32 cellular contexts compared by ENCODE assay signal in genomic region chr5:175212203-175212602, GRCh38.
"Had no signal": no experiment of that assay in that cellular context is flagged by ENCODE, and none has a peak within 500 bp of the region (broad histone marks: within the 10 kb centered on the region; RNA-seq: fewer than 3 reads in every experiment).

No MANE protein-coding gene starts in this region.

- H3K36me3 ChIP-seq: adrenal gland, breast epithelium, cardiac muscle cell, colonic mucosa, esophagus muscularis mucosa, gastroesophageal sphincter, heart right ventricle had no signal

- DNase-seq: activated CD4-positive, alpha-beta T cell treated with anti-CD3 and anti-CD28 coated beads for 1 hour; activated CD4-positive, alpha-beta T cell treated with anti-CD3 and anti-CD28 coated beads for 48 hours; activated CD4-positive, alpha-beta T cell treated with anti-CD3 and anti-CD28 coated beads, Interleukin-2, amount 50 U/mL, for 1 hour; activated CD4-positive, alpha-beta T cell treated with anti-CD3 and anti-CD28 coated beads, Interleukin-2, amount 50 U/mL, for 48 hours; activated CD8-positive, alpha-beta memory T cell treated with anti-CD3 and anti-CD28 coated beads for 24 hours; activated CD8-positive, alpha-beta T cell treated with anti-CD3 and anti-CD28 coated beads for 36 hours; activated effector memory CD4-positive, alpha-beta T cell treated with Interleukin-2 at 50 U/mL for 16 hours; activated gamma-delta T cell treated with Interleukin-2 at 50 U/mL for 16 hours; activated naive CD4-positive, alpha-beta T cell treated with Interleukin-2 at 50 U/mL for 16 hours; activated naive CD8-positive, alpha-beta T cell treated with anti-CD3 and anti-CD28 coated beads for 36 hours; activated naive CD8-positive, alpha-beta T cell treated with anti-CD3 and anti-CD28 coated beads, Interleukin-2, amount 50 U/mL, for 24 hours; activated T-cell treated with anti-CD3 and anti-CD28 coated beads, Interleukin-2, amount 50 U/mL, for 4 hours; adrenal gland; aorta; body of pancreas; central memory CD4-positive, alpha-beta T cell; cerebellar nuclear complex; colonic mucosa; dorsolateral prefrontal cortex; effector memory CD4-positive, alpha-beta T cell; erythroblast; foreskin keratinocyte; heart right ventricle; T-helper 2 cell had no signal

- H3K9me3 Mint-ChIP-seq: activated CD8-positive, alpha-beta T cell treated with anti-CD3 and anti-CD28 coated beads for 36 hours; activated naive CD4-positive, alpha-beta T cell treated with anti-CD3 and anti-CD28 coated beads, Interleukin-2, amount 50 U/mL, for 24 hours; activated naive CD8-positive, alpha-beta T cell treated with anti-CD3 and anti-CD28 coated beads for 36 hours; activated naive CD8-positive, alpha-beta T cell treated with anti-CD3 and anti-CD28 coated beads, Interleukin-2, amount 50 U/mL, for 24 hours; activated T-cell treated with anti-CD3 and anti-CD28 coated beads, Interleukin-2, amount 50 U/mL, for 4 hours; activated T-helper 17 cell treated with anti-CD3 and anti-CD28 coated beads, Interleukin-2, amount 50 U/mL, for 72 hours; dendritic cell treated with granulocyte-macrophage colony-stimulating factor and Interleukin-4, amounts not matched to agents 40 ng/mL and 50 ng/mL, for 4 days had no signal

- H3K4me3 Mint-ChIP-seq: activated CD8-positive, alpha-beta T cell treated with anti-CD3 and anti-CD28 coated beads for 36 hours; activated naive CD4-positive, alpha-beta T cell treated with anti-CD3 and anti-CD28 coated beads, Interleukin-2, amount 50 U/mL, for 24 hours; activated naive CD8-positive, alpha-beta T cell treated with anti-CD3 and anti-CD28 coated beads for 36 hours; activated naive CD8-positive, alpha-beta T cell treated with anti-CD3 and anti-CD28 coated beads, Interleukin-2, amount 50 U/mL, for 24 hours; activated T-cell treated with anti-CD3 and anti-CD28 coated beads, Interleukin-2, amount 50 U/mL, for 4 hours; activated T-helper 17 cell treated with anti-CD3 and anti-CD28 coated beads, Interleukin-2, amount 50 U/mL, for 72 hours; dendritic cell treated with granulocyte-macrophage colony-stimulating factor and Interleukin-4, amounts not matched to agents 40 ng/mL and 50 ng/mL, for 4 days had no signal

- H3K9me3 ChIP-seq: adrenal gland, body of pancreas, breast epithelium, colonic mucosa, esophagus muscularis mucosa, gastroesophageal sphincter, heart right ventricle had no signal

- H3K36me3 Mint-ChIP-seq: activated naive CD4-positive, alpha-beta T cell treated with anti-CD3 and anti-CD28 coated beads, Interleukin-2, amount 50 U/mL, for 24 hours; activated naive CD8-positive, alpha-beta T cell treated with anti-CD3 and anti-CD28 coated beads for 36 hours had no signal

- H3K4me2 ChIP-seq: hepatocyte had no signal

- H3K27ac Mint-ChIP-seq: activated CD8-positive, alpha-beta T cell treated with anti-CD3 and anti-CD28 coated beads for 36 hours; activated naive CD4-positive, alpha-beta T cell treated with anti-CD3 and anti-CD28 coated beads, Interleukin-2, amount 50 U/mL, for 24 hours; activated naive CD8-positive, alpha-beta T cell treated with anti-CD3 and anti-CD28 coated beads for 36 hours; activated naive CD8-positive, alpha-beta T cell treated with anti-CD3 and anti-CD28 coated beads, Interleukin-2, amount 50 U/mL, for 24 hours; activated T-helper 17 cell treated with anti-CD3 and anti-CD28 coated beads, Interleukin-2, amount 50 U/mL, for 72 hours; dendritic cell treated with granulocyte-macrophage colony-stimulating factor and Interleukin-4, amounts not matched to agents 40 ng/mL and 50 ng/mL, for 4 days had no signal

- H3K27ac ChIP-seq: adrenal gland, body of pancreas, breast epithelium, cardiac muscle cell, colonic mucosa, dorsolateral prefrontal cortex, esophagus muscularis mucosa, foreskin keratinocyte, gastroesophageal sphincter, heart right ventricle, hepatocyte had no signal

- H3K4me1 Mint-ChIP-seq: activated naive CD4-positive, alpha-beta T cell treated with anti-CD3 and anti-CD28 coated beads, Interleukin-2, amount 50 U/mL, for 24 hours; activated naive CD8-positive, alpha-beta T cell treated with anti-CD3 and anti-CD28 coated beads for 36 hours; activated naive CD8-positive, alpha-beta T cell treated with anti-CD3 and anti-CD28 coated beads, Interleukin-2, amount 50 U/mL, for 24 hours; activated T-helper 17 cell treated with anti-CD3 and anti-CD28 coated beads, Interleukin-2, amount 50 U/mL, for 72 hours had no signal

- ATAC-seq: activated CD8-positive, alpha-beta T cell treated with anti-CD3 and anti-CD28 coated beads for 36 hours; activated naive CD8-positive, alpha-beta T cell treated with anti-CD3 and anti-CD28 coated beads, Interleukin-2, amount 50 U/mL, for 24 hours; activated T-cell treated with anti-CD3 and anti-CD28 coated beads, Interleukin-2, amount 50 U/mL, for 4 hours; activated T-helper 17 cell treated with anti-CD3 and anti-CD28 coated beads, Interleukin-2, amount 50 U/mL, for 72 hours; body of pancreas; foreskin keratinocyte; gastroesophageal sphincter; heart right ventricle had no signal

- H3K27me3 ChIP-seq: adrenal gland, body of pancreas, cardiac muscle cell, colonic mucosa, foreskin keratinocyte, hepatocyte had no signal

- H3K4me3 ChIP-seq: adrenal gland, body of pancreas, breast epithelium, cardiac muscle cell, colonic mucosa, dorsolateral prefrontal cortex, esophagus muscularis mucosa, gastroesophageal sphincter, heart right ventricle, hepatocyte had no signal

- H3K4me1 ChIP-seq: adrenal gland, body of pancreas, breast epithelium, colonic mucosa, esophagus muscularis mucosa, foreskin keratinocyte, gastroesophageal sphincter had no signal

- H3K79me2 ChIP-seq: hepatocyte had no signal
